Comparison of ENCODE assay signal across 8 cellular contexts in genomic region chr3:152278674-152279427, GRCh38. TPM values are rescaled to one million over a fixed set of nuclear protein-coding genes. Genes with fewer than 3 reads are reported as not detected.
DNase-seq lines count a peak whose midpoint lies in the region; ATAC-seq and TF ChIP-seq lines count a peak whose summit lies in the region.

No MANE protein-coding gene starts in this region.

- no peaks in the 10 kb centered on the region for H3K36me3 ChIP-seq in suprapubic skin

- WGBS in suprapubic skin: 74% methylated on average over 6 of the region's 6 CpGs

- H3K27ac Mint-ChIP-seq in activated CD8-positive, alpha-beta memory T cell treated with anti-CD3 and anti-CD28 coated beads, Interleukin-2, amount 10 ng/mL, durations not matched to agents 7 days and 5 days: peak overlapping the region; percentile 83
- H3K27ac Mint-ChIP-seq in activated CD8-positive, alpha-beta T cell treated with anti-CD3 and anti-CD28 coated beads for 36 hours: peak overlapping the region; percentile 78
- peak overlapping the region; percentile 75 to 90 (median 84) for H3K27ac Mint-ChIP-seq in immature natural killer cell

- H3K9me3 Mint-ChIP-seq in activated CD8-positive, alpha-beta memory T cell treated with anti-CD3 and anti-CD28 coated beads, Interleukin-2, amount 10 ng/mL, durations not matched to agents 7 days and 5 days (ENCODE audit: low read depth): no peaks in the 10 kb centered on the region
- H3K9me3 Mint-ChIP-seq in activated CD8-positive, alpha-beta T cell treated with anti-CD3 and anti-CD28 coated beads for 36 hours: no peaks in the 10 kb centered on the region
- H3K9me3 Mint-ChIP-seq in immature natural killer cell: no peaks in the 10 kb centered on the region

- no peaks in the 10 kb centered on the region for H3K27me3 Mint-ChIP-seq in activated CD8-positive, alpha-beta memory T cell treated with anti-CD3 and anti-CD28 coated beads, Interleukin-2, amount 10 ng/mL, durations not matched to agents 7 days and 5 days
- no peaks in the 10 kb centered on the region for H3K27me3 Mint-ChIP-seq in activated CD8-positive, alpha-beta T cell treated with anti-CD3 and anti-CD28 coated beads for 36 hours
- peaks cover 0 to 3% (median 0%) of the 10 kb centered on the region in 3 donors for H3K27me3 Mint-ChIP-seq in immature natural killer cell (ENCODE audit: low read depth in 3 of 3)

- intact Hi-C loops in activated CD8-positive, alpha-beta T cell treated with anti-CD3 and anti-CD28 coated beads for 36 hours (cut with micrococcal nuclease): loop anchor here (10.0 kb wide), 1 partner anchor 154 kb away; no protein-coding TSS in a partner anchor

- CTCF ChIA-PET in activated CD8-positive, alpha-beta memory T cell treated with anti-CD3 and anti-CD28 coated beads, Interleukin-2, amount 10 ng/mL, durations not matched to agents 7 days and 5 days (lab: Charles Lee): interaction anchor here (1.0 to 1.7 kb wide), 3 partner anchors 10 to 85 kb away, joined by 3 to 5 read pairs (median 4); partner anchors contain the start of gene MBNL1
- CTCF ChIA-PET in activated CD8-positive, alpha-beta T cell treated with anti-CD3 and anti-CD28 coated beads for 36 hours (lab: Charles Lee): interaction anchor here (0.9 to 1.2 kb wide), 3 partner anchors 45 to 95 kb away, joined by 3 to 5 read pairs (median 4); no protein-coding TSS in a partner anchor

- H3K9me3 ChIP-seq in suprapubic skin: no peaks in the 10 kb centered on the region

- peak overlapping the region; percentile 68 for H3K4me3 Mint-ChIP-seq in activated CD8-positive, alpha-beta memory T cell treated with anti-CD3 and anti-CD28 coated beads, Interleukin-2, amount 10 ng/mL, durations not matched to agents 7 days and 5 days
- H3K4me3 Mint-ChIP-seq in activated CD8-positive, alpha-beta T cell treated with anti-CD3 and anti-CD28 coated beads for 36 hours: peak overlapping the region; percentile 65
- H3K4me3 Mint-ChIP-seq in immature natural killer cell: peak overlapping the region; percentile 41 to 77 (median 56)

- TF ChIP-seq EP300 in suprapubic skin (IDR thresholded peaks at IDR 0.05): no peak

- TF ChIP-seq CTCF in activated CD8-positive, alpha-beta T cell treated with anti-CD3 and anti-CD28 coated beads for 36 hours (IDR thresholded peaks at IDR 0.05): no peak
- no peak for TF ChIP-seq CTCF in suprapubic skin (IDR thresholded peaks at IDR 0.05)

- peak; percentile 44 for ATAC-seq in activated CD8-positive, alpha-beta memory T cell treated with anti-CD3 and anti-CD28 coated beads, Interleukin-2, amount 10 ng/mL, durations not matched to agents 7 days and 5 days
- peak; percentile 38 for ATAC-seq in activated CD8-positive, alpha-beta T cell treated with anti-CD3 and anti-CD28 coated beads for 36 hours
- no peak for ATAC-seq in HG02981 (IDR thresholded peaks at IDR 0.05; ENCODE audit: unreplicated experiment)
- no peak for ATAC-seq in HG03571 (IDR thresholded peaks at IDR 0.05; ENCODE audit: unreplicated experiment)

- H3K27me3 ChIP-seq in suprapubic skin: no peaks in the 10 kb centered on the region

- H3K4me1 Mint-ChIP-seq in activated CD8-positive, alpha-beta memory T cell treated with anti-CD3 and anti-CD28 coated beads, Interleukin-2, amount 10 ng/mL, durations not matched to agents 7 days and 5 days: peaks cover 79% of the 10 kb centered on the region
- peaks cover 72% of the 10 kb centered on the region for H3K4me1 Mint-ChIP-seq in activated CD8-positive, alpha-beta T cell treated with anti-CD3 and anti-CD28 coated beads for 36 hours (ENCODE audit: low read depth)
- peaks cover 84 to 100% of the 10 kb centered on the region in 2 donors for H3K4me1 Mint-ChIP-seq in immature natural killer cell

- no peak overlapping the region for H3K4me3 ChIP-seq in suprapubic skin

- POLR2A ChIA-PET in activated CD8-positive, alpha-beta T cell treated with anti-CD3 and anti-CD28 coated beads for 36 hours (lab: Charles Lee): interaction anchor here (0.6 to 4.4 kb wide), 5 partner anchors 10 to 35 kb away, joined by 3 to 35 read pairs (median 6); partner anchors contain the start of gene MBNL1

- H3K27ac ChIP-seq in suprapubic skin: peak overlapping the region; percentile 29

- no peak for DNase-seq in activated CD8-positive, alpha-beta memory T cell treated with anti-CD3 and anti-CD28 coated beads, Interleukin-2, amount 10 ng/mL, durations not matched to agents 7 days and 5 days
- no peak for DNase-seq in activated CD8-positive, alpha-beta memory T cell treated with anti-CD3 and anti-CD28 coated beads, Interleukin-2, amount 50 U/mL, for 4 hours
- DNase-seq in activated CD8-positive, alpha-beta T cell treated with anti-CD3 and anti-CD28 coated beads for 36 hours: peak; percentile 16
- DNase-seq in immature natural killer cell (no peak), suprapubic skin (ENCODE audit: low spot score in 2 of 2) (no peak), LoVo (ENCODE audit: low spot score) (no peak)

- no peak for TF ChIP-seq POLR2A in suprapubic skin (IDR thresholded peaks at IDR 0.05)

- peaks cover 29% of the 10 kb centered on the region for H3K36me3 Mint-ChIP-seq in activated CD8-positive, alpha-beta memory T cell treated with anti-CD3 and anti-CD28 coated beads, Interleukin-2, amount 10 ng/mL, durations not matched to agents 7 days and 5 days
- peaks cover 32% of the 10 kb centered on the region for H3K36me3 Mint-ChIP-seq in activated CD8-positive, alpha-beta T cell treated with anti-CD3 and anti-CD28 coated beads for 36 hours (ENCODE audit: low read depth)
- no peaks in the 10 kb centered on the region for H3K36me3 Mint-ChIP-seq in immature natural killer cell

- H3K4me1 ChIP-seq in suprapubic skin: peaks cover 96% of the 10 kb centered on the region

RNA-seq across cellular contexts. Expression of gene MBNL1, which starts 10.1 kb away (rescaled TPM):
- total RNA-seq in activated CD8-positive, alpha-beta memory T cell treated with anti-CD3 and anti-CD28 coated beads, Interleukin-2, amount 10 ng/mL, durations not matched to agents 7 days and 5 days: 100 to 1,000 TPM; 370 to 398 TPM
- 100 to 1,000 TPM; 341 to 360 TPM for total RNA-seq in activated CD8-positive, alpha-beta T cell treated with anti-CD3 and anti-CD28 coated beads for 36 hours
- polyA plus RNA-seq in immature natural killer cell: 100 to 1,000 TPM; 270 to 399 (median 286) TPM
- 100 to 1,000 TPM; 258 to 478 (median 320) TPM for total RNA-seq in suprapubic skin

Comparison
In these comparisons a context has a peak if more than half of its experiments do, and no peak if none do; other contexts are left out.
1. ATAC-seq: peak in activated CD8-positive, alpha-beta memory T cell treated with anti-CD3 and anti-CD28 coated beads, Interleukin-2, amount 10 ng/mL, durations not matched to agents 7 days and 5 days (single experiment) and activated CD8-positive, alpha-beta T cell treated with anti-CD3 and anti-CD28 coated beads for 36 hours (single experiment); none in HG02981 (single experiment) and HG03571 (single experiment).
2. Peak in every context shown above with its lines, with median percentiles within 50 percentile points of each other: H3K27ac Mint-ChIP-seq and H3K4me3 Mint-ChIP-seq.